In the genomic region with DNA sequence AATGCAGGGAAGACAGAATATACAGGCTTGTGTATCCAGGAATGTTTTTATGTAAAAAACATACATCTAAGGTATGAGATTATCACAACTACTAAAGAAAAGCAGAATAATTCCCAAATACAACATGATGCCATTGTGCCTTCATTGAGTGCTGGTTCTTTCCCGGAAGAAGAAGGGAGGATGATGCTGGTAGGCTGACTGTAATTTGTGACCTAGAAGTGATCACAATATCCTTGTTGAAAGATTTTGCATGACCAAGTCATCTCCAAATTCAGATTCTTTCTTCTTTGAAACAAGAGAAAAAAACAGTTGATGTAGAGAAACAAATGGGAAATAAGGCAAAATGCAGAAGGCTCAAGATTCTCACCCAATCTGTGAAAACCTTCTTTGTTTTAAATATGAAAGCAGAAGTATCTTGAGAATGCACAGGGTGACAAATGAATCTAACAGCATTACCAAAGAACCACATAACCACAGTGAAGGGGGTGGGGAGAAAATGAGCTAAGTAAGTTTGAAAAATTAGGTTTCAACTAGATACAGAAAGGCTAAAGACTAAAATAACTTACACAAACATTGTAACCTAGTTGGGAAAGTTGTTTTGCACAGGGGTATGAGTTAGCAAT, we compare ENCODE assay signal across 9 cellular contexts. TPM values are rescaled to one million over a fixed set of nuclear protein-coding genes. Genes with fewer than 3 reads are reported as not detected.
DNase-seq lines count a peak whose midpoint lies in the region; ATAC-seq and TF ChIP-seq lines count a peak whose summit lies in the region.
"Had no signal": no experiment of that assay in that cellular context is flagged by ENCODE, and none has a peak within 500 bp of the region (broad histone marks: within the 10 kb centered on the region; RNA-seq: fewer than 3 reads in every experiment).

No MANE protein-coding gene starts in this region.

- TF ChIP-seq CTCF in GM10248 (IDR thresholded peaks at IDR 0.05; ENCODE audit: control extremely low read depth, extremely low read depth, low read depth, missing control alignments): no peak
- no peak for TF ChIP-seq CTCF in astrocyte of the cerebellum (IDR thresholded peaks at IDR 0.05; ENCODE audit: low read depth, low read length, missing control alignments)
- no peak for TF ChIP-seq CTCF in ascending aorta (IDR thresholded peaks at IDR 0.05)
- TF ChIP-seq CTCF in coronary artery (IDR thresholded peaks at IDR 0.05): no peak

- intact Hi-C loops in ascending aorta (cut with DNase I): no loop called here

- peaks cover 3 to 28% of the 10 kb centered on the region in 2 donors for H3K36me3 ChIP-seq in ascending aorta

- POLR2A ChIA-PET in GM10248 (lab: Yijun Ruan, JAX): no interaction called here

- H3K4me3 ChIP-seq in astrocyte of the cerebellum (ENCODE audit: low read depth, low read length) (no peak overlapping the region), ascending aorta (no peak overlapping the region), coronary artery (no peak overlapping the region)

- H3K9me3 ChIP-seq in ascending aorta: no peaks in the 10 kb centered on the region

- H3K27ac ChIP-seq in ascending aorta: no peak overlapping the region
- H3K27ac ChIP-seq in coronary artery: no peak overlapping the region

- no peaks in the 10 kb centered on the region for H3K27me3 ChIP-seq in ascending aorta

- in situ Hi-C loops in astrocyte of the cerebellum (cut with HindIII; ENCODE audit: low sequenced_read_pairs): no loop called here

- no peaks in the 10 kb centered on the region for H3K4me1 ChIP-seq in ascending aorta

- peak; percentile 42 for DNase-seq in GM10248 (ENCODE audit: extremely low spot score)
- peak; percentile 33 for DNase-seq in astrocyte of the cerebellum (ENCODE audit: low read depth)
- no peak for DNase-seq in ascending aorta (ENCODE audit: low spot score in 2 of 2)
- no peak for DNase-seq in coronary artery (ENCODE audit: low spot score)
- no peak for DNase-seq in NCI-H2196 (lab: John Stamatoyannopoulos, UW; ENCODE audit: unreplicated experiment)
- no peak for DNase-seq in NCI-H526 (lab: John Stamatoyannopoulos, UW)

- peak; percentile 83 for ATAC-seq in GM21390 (IDR thresholded peaks at IDR 0.05; ENCODE audit: unreplicated experiment)
- peak; percentile 76 for ATAC-seq in HG03521 (IDR thresholded peaks at IDR 0.05; ENCODE audit: unreplicated experiment)
- ATAC-seq: naive thymus-derived CD8-positive, alpha-beta T cell had no signal

- CTCF ChIA-PET in GM10248 (lab: Yijun Ruan, JAX): interaction anchor here (0.9 to 1.6 kb wide), 4 partner anchors 13 to 289 kb away, joined by 3 to 5 read pairs (median 4); no protein-coding TSS in a partner anchor

RNA-seq across cellular contexts. Expression of a gene that starts 20.4 kb away (rescaled TPM):
- total RNA-seq in ascending aorta: 3.3 TPM

RNA-seq across cellular contexts. Expression of a gene that starts 20.5 kb away (rescaled TPM):
- 7.0 TPM for total RNA-seq in ascending aorta

RNA-seq across cellular contexts. Expression of a gene that starts 39.0 kb away (rescaled TPM):
- total RNA-seq in ascending aorta: not detected
- total RNA-seq: naive thymus-derived CD8-positive, alpha-beta T cell had no signal

Comparison
In these comparisons a context has a peak if more than half of its experiments do, and no peak if none do; other contexts are left out.
1. DNase-seq: peak in GM10248 (single experiment) and astrocyte of the cerebellum (single experiment); none in ascending aorta (0 of 2), coronary artery (single experiment), NCI-H2196 (single experiment) and NCI-H526 (0 of 2).